In genomic region chr16:720507-720989, GRCh38 we compare ENCODE assay signal across 1 cellular context.
TF ChIP-seq lines count a peak whose summit lies in the region.

No MANE protein-coding gene starts in this region.

TF ChIP-seq in K562, 482 proteins besides CTCF, POLR2A, EP300 and RAD21 (continued from another document and continues in another):
- TF ChIP-seq, protein P1, sequence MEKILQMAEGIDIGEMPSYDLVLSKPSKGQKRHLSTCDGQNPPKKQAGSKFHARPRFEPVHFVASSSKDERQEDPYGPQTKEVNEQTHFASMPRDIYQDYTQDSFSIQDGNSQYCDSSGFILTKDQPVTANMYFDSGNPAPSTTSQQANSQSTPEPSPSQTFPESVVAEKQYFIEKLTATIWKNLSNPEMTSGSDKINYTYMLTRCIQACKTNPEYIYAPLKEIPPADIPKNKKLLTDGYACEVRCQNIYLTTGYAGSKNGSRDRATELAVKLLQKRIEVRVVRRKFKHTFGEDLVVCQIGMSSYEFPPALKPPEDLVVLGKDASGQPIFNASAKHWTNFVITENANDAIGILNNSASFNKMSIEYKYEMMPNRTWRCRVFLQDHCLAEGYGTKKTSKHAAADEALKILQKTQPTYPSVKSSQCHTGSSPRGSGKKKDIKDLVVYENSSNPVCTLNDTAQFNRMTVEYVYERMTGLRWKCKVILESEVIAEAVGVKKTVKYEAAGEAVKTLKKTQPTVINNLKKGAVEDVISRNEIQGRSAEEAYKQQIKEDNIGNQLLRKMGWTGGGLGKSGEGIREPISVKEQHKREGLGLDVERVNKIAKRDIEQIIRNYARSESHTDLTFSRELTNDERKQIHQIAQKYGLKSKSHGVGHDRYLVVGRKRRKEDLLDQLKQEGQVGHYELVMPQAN (IDR thresholded peaks at IDR 0.05; ENCODE audit: borderline replicate concordance) = peak; percentile 78
- TF ChIP-seq, protein P2, sequence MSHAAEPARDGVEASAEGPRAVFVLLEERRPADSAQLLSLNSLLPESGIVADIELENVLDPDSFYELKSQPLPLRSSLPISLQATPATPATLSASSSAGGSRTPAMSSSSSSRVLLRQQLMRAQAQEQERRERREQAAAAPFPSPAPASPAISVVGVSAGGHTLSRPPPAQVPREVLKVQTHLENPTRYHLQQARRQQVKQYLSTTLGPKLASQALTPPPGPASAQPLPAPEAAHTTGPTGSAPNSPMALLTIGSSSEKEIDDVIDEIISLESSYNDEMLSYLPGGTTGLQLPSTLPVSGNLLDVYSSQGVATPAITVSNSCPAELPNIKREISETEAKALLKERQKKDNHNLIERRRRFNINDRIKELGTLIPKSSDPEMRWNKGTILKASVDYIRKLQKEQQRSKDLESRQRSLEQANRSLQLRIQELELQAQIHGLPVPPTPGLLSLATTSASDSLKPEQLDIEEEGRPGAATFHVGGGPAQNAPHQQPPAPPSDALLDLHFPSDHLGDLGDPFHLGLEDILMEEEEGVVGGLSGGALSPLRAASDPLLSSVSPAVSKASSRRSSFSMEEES (CRISPR knock-in tag; IDR thresholded peaks at IDR 0.05) = no peak
- TF ChIP-seq LCOR (CRISPR knock-in tag; IDR thresholded peaks at IDR 0.05) = peak; percentile 58; the same call in 1 of the 2 replicates
- TF ChIP-seq ZNF12 (CRISPR knock-in tag; IDR thresholded peaks at IDR 0.05) = no peak
- TF ChIP-seq, protein P3, sequence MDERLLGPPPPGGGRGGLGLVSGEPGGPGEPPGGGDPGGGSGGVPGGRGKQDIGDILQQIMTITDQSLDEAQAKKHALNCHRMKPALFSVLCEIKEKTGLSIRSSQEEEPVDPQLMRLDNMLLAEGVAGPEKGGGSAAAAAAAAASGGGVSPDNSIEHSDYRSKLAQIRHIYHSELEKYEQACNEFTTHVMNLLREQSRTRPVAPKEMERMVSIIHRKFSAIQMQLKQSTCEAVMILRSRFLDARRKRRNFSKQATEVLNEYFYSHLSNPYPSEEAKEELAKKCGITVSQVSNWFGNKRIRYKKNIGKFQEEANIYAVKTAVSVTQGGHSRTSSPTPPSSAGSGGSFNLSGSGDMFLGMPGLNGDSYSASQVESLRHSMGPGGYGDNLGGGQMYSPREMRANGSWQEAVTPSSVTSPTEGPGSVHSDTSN (CRISPR knock-in tag; IDR thresholded peaks at IDR 0.05; ENCODE audit: low read depth) = no peak
- TF ChIP-seq, protein P3 (tag; conservative IDR thresholded peaks at IDR 0.05; ENCODE audit: low read depth) = no peak
- TF ChIP-seq JUND (IDR thresholded peaks at IDR 0.05; ENCODE audit: borderline replicate concordance, low read depth, low read length) = peak; percentile 25; the same call in 1 of the 2 replicates
- TF ChIP-seq JUND (tag; IDR thresholded peaks at IDR 0.05; ENCODE audit: borderline replicate concordance, low read depth, low read length) = no peak; the same call in 2 of the 3 replicates
- TF ChIP-seq CREB1 (IDR thresholded peaks at IDR 0.05) = no peak
- TF ChIP-seq CREB1 (CRISPR knock-in tag; IDR thresholded peaks at IDR 0.05) = 0 out of 2 replicates have a peak, but pooled peaks have one; percentile 7
- peak; percentile 20 for TF ChIP-seq HMGN3 (IDR thresholded peaks at IDR 0.05; ENCODE audit: borderline replicate concordance, extremely low read depth, insufficient read length, low read depth, low read length)
- no peak for TF ChIP-seq ZBTB9 (CRISPR knock-in tag; IDR thresholded peaks at IDR 0.05)
- TF ChIP-seq STAT5B (CRISPR knock-in tag; IDR thresholded peaks at IDR 0.05) = no peak
- TF ChIP-seq EP400 (IDR thresholded peaks at IDR 0.05) = peak; percentile 73
- no peak for TF ChIP-seq ETV5 (CRISPR knock-in tag; IDR thresholded peaks at IDR 0.05; ENCODE audit: low read depth)
- TF ChIP-seq SP1 (CRISPR knock-in tag; IDR thresholded peaks at IDR 0.05) = peak; percentile 14; the same call in 1 of the 2 replicates
- no peak for TF ChIP-seq CHD2 (IDR thresholded peaks at IDR 0.05; ENCODE audit: low read depth, low read length)
- TF ChIP-seq TEAD4 (IDR thresholded peaks at IDR 0.05; ENCODE audit: low read length) = no peak
- no peak for TF ChIP-seq TEAD4 (CRISPR knock-in tag; IDR thresholded peaks at IDR 0.05; ENCODE audit: borderline replicate concordance)
- no peak for TF ChIP-seq ZNF707 (CRISPR knock-in tag; conservative IDR thresholded peaks at IDR 0.05)
- TF ChIP-seq CEBPG (CRISPR knock-in tag; IDR thresholded peaks at IDR 0.05) = no peak
- TF ChIP-seq CEBPG (tag; conservative IDR thresholded peaks at IDR 0.05 in 1 of 2, IDR thresholded peaks at IDR 0.05 in 1 of 2) = no peak
- TF ChIP-seq, protein P4, sequence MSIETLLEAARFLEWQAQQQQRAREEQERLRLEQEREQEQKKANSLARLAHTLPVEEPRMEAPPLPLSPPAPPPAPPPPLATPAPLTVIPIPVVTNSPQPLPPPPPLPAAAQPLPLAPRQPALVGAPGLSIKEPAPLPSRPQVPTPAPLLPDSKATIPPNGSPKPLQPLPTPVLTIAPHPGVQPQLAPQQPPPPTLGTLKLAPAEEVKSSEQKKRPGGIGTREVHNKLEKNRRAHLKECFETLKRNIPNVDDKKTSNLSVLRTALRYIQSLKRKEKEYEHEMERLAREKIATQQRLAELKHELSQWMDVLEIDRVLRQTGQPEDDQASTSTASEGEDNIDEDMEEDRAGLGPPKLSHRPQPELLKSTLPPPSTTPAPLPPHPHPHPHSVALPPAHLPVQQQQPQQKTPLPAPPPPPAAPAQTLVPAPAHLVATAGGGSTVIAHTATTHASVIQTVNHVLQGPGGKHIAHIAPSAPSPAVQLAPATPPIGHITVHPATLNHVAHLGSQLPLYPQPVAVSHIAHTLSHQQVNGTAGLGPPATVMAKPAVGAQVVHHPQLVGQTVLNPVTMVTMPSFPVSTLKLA (conservative IDR thresholded peaks at IDR 0.05) = peak; percentile 47 to 82; a peak in 3 of 4 replicates
- TF ChIP-seq ZNF124 (CRISPR knock-in tag; IDR thresholded peaks at IDR 0.05) = no peak
- TF ChIP-seq SNIP1 (IDR thresholded peaks at IDR 0.05; ENCODE audit: low read depth) = no peak
- TF ChIP-seq CTCFL (IDR thresholded peaks at IDR 0.05; ENCODE audit: borderline replicate concordance, insufficient read depth, low read depth, low read length, poor library complexity, severe bottlenecking) = peak; percentile 84
- TF ChIP-seq TAF1 (IDR thresholded peaks at IDR 0.05; ENCODE audit: control insufficient read depth, extremely low read depth, insufficient read depth, low read length, severe bottlenecking) = peak; percentile 14
- TF ChIP-seq ZNF512 (tag; IDR thresholded peaks at IDR 0.05) = no peak
- TF ChIP-seq SRSF3 (IDR thresholded peaks at IDR 0.05; ENCODE audit: insufficient read depth, low read length) = no peak
- TF ChIP-seq SIX5 (IDR thresholded peaks at IDR 0.05; ENCODE audit: borderline replicate concordance in 1 of 2, insufficient read depth in 1 of 2, low read depth in 1 of 2, low read length in 2 of 2) = no peak
- TF ChIP-seq ETV6 (IDR thresholded peaks at IDR 0.05; ENCODE audit: borderline replicate concordance in 1 of 2, low read depth in 2 of 2, low read length in 1 of 2) = no peak
- 0 out of 2 replicates have a peak, but pooled peaks have one; percentile 16 for TF ChIP-seq ETV6 (CRISPR knock-in tag; IDR thresholded peaks at IDR 0.05; ENCODE audit: borderline replicate concordance)
- no peak for TF ChIP-seq STAG1 (CRISPR knock-in tag; IDR thresholded peaks at IDR 0.05; ENCODE audit: borderline replicate concordance)
- TF ChIP-seq, protein P5, sequence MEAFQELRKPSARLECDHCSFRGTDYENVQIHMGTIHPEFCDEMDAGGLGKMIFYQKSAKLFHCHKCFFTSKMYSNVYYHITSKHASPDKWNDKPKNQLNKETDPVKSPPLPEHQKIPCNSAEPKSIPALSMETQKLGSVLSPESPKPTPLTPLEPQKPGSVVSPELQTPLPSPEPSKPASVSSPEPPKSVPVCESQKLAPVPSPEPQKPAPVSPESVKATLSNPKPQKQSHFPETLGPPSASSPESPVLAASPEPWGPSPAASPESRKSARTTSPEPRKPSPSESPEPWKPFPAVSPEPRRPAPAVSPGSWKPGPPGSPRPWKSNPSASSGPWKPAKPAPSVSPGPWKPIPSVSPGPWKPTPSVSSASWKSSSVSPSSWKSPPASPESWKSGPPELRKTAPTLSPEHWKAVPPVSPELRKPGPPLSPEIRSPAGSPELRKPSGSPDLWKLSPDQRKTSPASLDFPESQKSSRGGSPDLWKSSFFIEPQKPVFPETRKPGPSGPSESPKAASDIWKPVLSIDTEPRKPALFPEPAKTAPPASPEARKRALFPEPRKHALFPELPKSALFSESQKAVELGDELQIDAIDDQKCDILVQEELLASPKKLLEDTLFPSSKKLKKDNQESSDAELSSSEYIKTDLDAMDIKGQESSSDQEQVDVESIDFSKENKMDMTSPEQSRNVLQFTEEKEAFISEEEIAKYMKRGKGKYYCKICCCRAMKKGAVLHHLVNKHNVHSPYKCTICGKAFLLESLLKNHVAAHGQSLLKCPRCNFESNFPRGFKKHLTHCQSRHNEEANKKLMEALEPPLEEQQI (IDR thresholded peaks at IDR 0.05) = no peak
- TF ChIP-seq ZKSCAN8 (CRISPR knock-in tag; IDR thresholded peaks at IDR 0.05) = no peak
- TF ChIP-seq ZNF354B (CRISPR knock-in tag; IDR thresholded peaks at IDR 0.05) = no peak
- peak; percentile 51 for TF ChIP-seq TBP (optimal IDR thresholded peaks at IDR 0.05; ENCODE audit: low read depth, low read length)
- TF ChIP-seq USF1 (CRISPR knock-in tag; IDR thresholded peaks at IDR 0.05) = peak; percentile 18; the same call in 1 of the 2 replicates
- TF ChIP-seq, protein P6, sequence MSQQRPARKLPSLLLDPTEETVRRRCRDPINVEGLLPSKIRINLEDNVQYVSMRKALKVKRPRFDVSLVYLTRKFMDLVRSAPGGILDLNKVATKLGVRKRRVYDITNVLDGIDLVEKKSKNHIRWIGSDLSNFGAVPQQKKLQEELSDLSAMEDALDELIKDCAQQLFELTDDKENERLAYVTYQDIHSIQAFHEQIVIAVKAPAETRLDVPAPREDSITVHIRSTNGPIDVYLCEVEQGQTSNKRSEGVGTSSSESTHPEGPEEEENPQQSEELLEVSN (IDR thresholded peaks at IDR 0.05; ENCODE audit: borderline replicate concordance in 1 of 2, extremely low read depth in 1 of 2, insufficient read depth in 1 of 2, insufficient read length in 1 of 2, low read depth in 1 of 2, low read length in 1 of 2, poor library complexity in 1 of 2, severe bottlenecking in 1 of 2) = peak in 1 of 2 experiments; percentile 60
- 0 out of 2 replicates have a peak, but pooled peaks have one; percentile 42 for TF ChIP-seq HMGXB4 (CRISPR knock-in tag; IDR thresholded peaks at IDR 0.05)
- peak; percentile 62; the same call in 1 of the 2 replicates for TF ChIP-seq ZBTB1 (CRISPR knock-in tag; IDR thresholded peaks at IDR 0.05; ENCODE audit: borderline replicate concordance, low read depth)
